8 cellular contexts compared by ENCODE assay signal in the genomic region with DNA sequence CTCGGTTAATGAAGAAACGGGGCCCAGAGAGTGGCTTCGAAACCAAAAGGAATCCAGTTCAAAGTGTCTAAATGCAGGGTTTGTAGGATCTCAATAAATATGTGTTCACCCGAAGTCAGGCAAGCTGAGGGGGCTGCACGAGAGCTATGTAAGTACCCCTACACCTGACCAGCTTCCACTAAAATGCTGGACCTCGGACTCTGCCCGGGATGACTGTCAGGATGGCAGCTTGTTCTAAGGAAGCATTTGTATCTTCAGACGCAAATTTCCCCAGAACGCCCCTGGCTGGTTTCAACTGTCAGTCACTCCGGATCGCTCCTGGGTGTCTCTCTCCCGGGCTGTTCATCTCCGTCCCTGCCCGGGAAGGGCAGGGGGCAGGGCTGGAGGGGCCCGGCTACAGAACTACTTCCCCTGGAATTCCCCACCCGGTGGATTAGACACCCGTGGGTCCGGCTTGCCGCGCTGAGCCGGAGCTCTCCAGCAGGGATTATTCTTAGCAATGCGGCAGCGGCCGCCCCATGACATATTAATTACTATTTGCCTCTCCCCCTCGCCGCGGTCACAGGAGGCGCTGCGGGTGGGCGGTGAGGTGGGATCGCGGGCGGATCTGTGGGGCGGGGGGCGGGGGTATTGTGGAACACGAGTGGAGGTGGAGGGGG.
A peak's percentile ranks its signal among the peaks of the same experiment; 100 is the strongest.
DNase-seq lines count a peak whose midpoint lies in the region; ATAC-seq and TF ChIP-seq lines count a peak whose summit lies in the region.

No MANE protein-coding gene starts in this region.

- no peaks in the 10 kb centered on the region for H3K4me1 ChIP-seq in uterus

- H3K4me3 Mint-ChIP-seq in activated T-cell treated with anti-CD3 and anti-CD28 coated beads, Interleukin-2, amount 50 U/mL, for 72 hours = peak overlapping the region; percentile 20 to 57
- no peak overlapping the region for H3K4me3 Mint-ChIP-seq in activated T-cell treated with anti-CD3 and anti-CD28 coated beads, Interleukin-2, amount 50 U/mL, for 4 hours

- no peaks in the 10 kb centered on the region for H3K9me3 Mint-ChIP-seq in activated T-cell treated with anti-CD3 and anti-CD28 coated beads, Interleukin-2, amount 50 U/mL, for 72 hours
- H3K9me3 Mint-ChIP-seq in activated T-cell treated with anti-CD3 and anti-CD28 coated beads, Interleukin-2, amount 50 U/mL, for 4 hours = no peaks in the 10 kb centered on the region

- H3K27me3 Mint-ChIP-seq in activated T-cell treated with anti-CD3 and anti-CD28 coated beads, Interleukin-2, amount 50 U/mL, for 72 hours (ENCODE audit: low read depth) = peaks cover 37% of the 10 kb centered on the region
- H3K27me3 Mint-ChIP-seq in activated T-cell treated with anti-CD3 and anti-CD28 coated beads, Interleukin-2, amount 50 U/mL, for 4 hours (ENCODE audit: low read depth) = peaks cover 55% of the 10 kb centered on the region

- no peak for DNase-seq in activated T-cell treated with anti-CD3 and anti-CD28 coated beads, Interleukin-2, amount 50 U/mL, for 72 hours
- DNase-seq in activated T-cell treated with anti-CD3 and anti-CD28 coated beads, Interleukin-2, amount 50 U/mL, for 4 hours = no peak
- DNase-seq in dorsolateral prefrontal cortex = peak in 6 of 10 donors; percentile 14 to 53 (median 42)
- peak; percentile 31 for DNase-seq in medulla oblongata (ENCODE audit: extremely low spot score)
- DNase-seq in uterus = no peak
- no peak for DNase-seq in AG08395 (ENCODE audit: low spot score)
- DNase-seq in T-helper 1 cell = no peak

- H3K27ac ChIP-seq in dorsolateral prefrontal cortex (peak overlapping the region in 58 of 59 donors; percentile 64 to 98 (median 93)), uterus (no peak overlapping the region)

- peak overlapping the region; percentile 44 to 86 (median 73) for H3K4me3 ChIP-seq in dorsolateral prefrontal cortex
- peak overlapping the region; percentile 20 to 36 for H3K4me3 ChIP-seq in uterus

- no peaks in the 10 kb centered on the region for H3K36me3 ChIP-seq in uterus

- ATAC-seq in activated T-cell treated with anti-CD3 and anti-CD28 coated beads, Interleukin-2, amount 50 U/mL, for 72 hours (replicated peaks in 1 of 2) = no peak
- no peak for ATAC-seq in activated T-cell treated with anti-CD3 and anti-CD28 coated beads, Interleukin-2, amount 50 U/mL, for 4 hours
- ATAC-seq in HG02970 (IDR thresholded peaks at IDR 0.05; ENCODE audit: low FRiP score, unreplicated experiment) = no peak

- peaks cover 9% of the 10 kb centered on the region for H3K4me1 Mint-ChIP-seq in activated T-cell treated with anti-CD3 and anti-CD28 coated beads, Interleukin-2, amount 50 U/mL, for 72 hours (ENCODE audit: low read depth)
- peaks cover 6% of the 10 kb centered on the region for H3K4me1 Mint-ChIP-seq in activated T-cell treated with anti-CD3 and anti-CD28 coated beads, Interleukin-2, amount 50 U/mL, for 4 hours (ENCODE audit: low read depth)

- intact Hi-C loops in dorsolateral prefrontal cortex (cut with DNase I) (loop anchor here in 1 of 2 donors (10.0 kb wide), 1 partner anchor 92 kb away; no protein-coding TSS in a partner anchor), uterus (cut with DNase I; ENCODE audit: low total_unique reads) (no loop called here)

- H3K36me3 Mint-ChIP-seq in activated T-cell treated with anti-CD3 and anti-CD28 coated beads, Interleukin-2, amount 50 U/mL, for 72 hours (ENCODE audit: insufficient read depth in 2 of 2) = peaks cover 0 to 2% of the 10 kb centered on the region in 2 donors
- H3K36me3 Mint-ChIP-seq in activated T-cell treated with anti-CD3 and anti-CD28 coated beads, Interleukin-2, amount 50 U/mL, for 4 hours (ENCODE audit: insufficient read depth) = no peaks in the 10 kb centered on the region

- H3K9me3 ChIP-seq in uterus = no peaks in the 10 kb centered on the region

- peaks cover 0 to 28% (median 0%) of the 10 kb centered on the region in 45 donors for H3K27me3 ChIP-seq in dorsolateral prefrontal cortex
- H3K27me3 ChIP-seq in uterus = no peaks in the 10 kb centered on the region

- H3K27ac Mint-ChIP-seq in activated T-cell treated with anti-CD3 and anti-CD28 coated beads, Interleukin-2, amount 50 U/mL, for 72 hours = no peak overlapping the region

- no peak for TF ChIP-seq CTCF in dorsolateral prefrontal cortex (IDR thresholded peaks at IDR 0.05 in 54 of 56, conservative IDR thresholded peaks at IDR 0.05 in 2 of 56; ENCODE audit: low read depth in 1 of 56, partially characterized antibody in 56 of 56)
- no peak for TF ChIP-seq CTCF in uterus (IDR thresholded peaks at IDR 0.05)

- no peak for TF ChIP-seq POLR2A in uterus (IDR thresholded peaks at IDR 0.05)

Comparison
In these comparisons a context has a peak if more than half of its experiments do, and no peak if none do; other contexts are left out.
1. DNase-seq: peak in dorsolateral prefrontal cortex (6 of 10) and medulla oblongata (single experiment); none in activated T-cell treated with anti-CD3 and anti-CD28 coated beads, Interleukin-2, amount 50 U/mL, for 72 hours (0 of 2), activated T-cell treated with anti-CD3 and anti-CD28 coated beads, Interleukin-2, amount 50 U/mL, for 4 hours (single experiment), uterus (0 of 2), AG08395 (single experiment) and T-helper 1 cell (0 of 5).
2. H3K27ac ChIP-seq: peak in dorsolateral prefrontal cortex (58 of 59); none in uterus (0 of 2).